8 cellular contexts compared by ENCODE assay signal in the genomic region with DNA sequence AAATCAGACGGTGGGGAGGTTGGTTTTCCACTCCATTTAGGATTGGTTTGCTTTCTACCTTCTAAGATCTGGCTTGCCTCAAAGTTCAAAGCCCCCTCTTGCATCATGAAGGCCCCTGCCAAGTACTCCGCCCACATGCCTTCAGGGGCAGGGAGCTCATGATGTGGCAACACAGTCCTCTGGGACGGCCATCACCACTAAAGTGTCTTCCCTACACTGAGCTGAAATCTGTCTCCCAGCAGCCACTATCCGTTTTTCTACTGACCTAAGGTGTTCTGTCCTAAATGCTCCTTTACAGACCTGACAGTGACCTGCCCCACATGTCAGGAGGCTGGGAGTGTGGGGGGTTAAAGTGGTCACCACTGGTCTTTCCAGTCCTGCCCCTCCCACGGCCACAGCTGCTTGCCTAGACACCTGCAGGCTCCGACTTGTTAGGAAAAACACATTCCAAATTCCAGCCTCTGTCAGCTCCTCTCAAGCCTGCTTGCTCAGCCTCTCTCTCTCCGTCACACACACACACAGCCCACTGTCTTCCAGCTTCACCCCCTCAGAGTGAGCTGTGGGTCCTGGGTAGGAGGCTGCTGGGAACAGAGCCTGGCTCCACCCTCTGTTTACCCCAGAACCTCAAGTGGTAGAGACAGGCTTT. TPM values are rescaled to one million over a fixed set of nuclear protein-coding genes. Genes with fewer than 3 reads are reported as not detected.
DNase-seq lines count a peak whose midpoint lies in the region; ATAC-seq and TF ChIP-seq lines count a peak whose summit lies in the region.

No MANE protein-coding gene starts in this region.

- H3K4me3 ChIP-seq in BLaER1 (no peak overlapping the region), endodermal cell (ENCODE audit: low read length) (no peak overlapping the region)

- H4K20me1 ChIP-seq in BLaER1 = no peaks in the 10 kb centered on the region

- peak; percentile 47 for DNase-seq in NCI-H2196 (lab: John Stamatoyannopoulos, UW; ENCODE audit: unreplicated experiment)
- DNase-seq in endodermal cell = peak; percentile 81
- DNase-seq in neural crest cell (ENCODE audit: low read depth, low spot score) = no peak
- DNase-seq in immature natural killer cell = no peak
- DNase-seq in iPS-NIHi7 (ENCODE audit: extremely low spot score) = no peak
- no peak for DNase-seq in stimulated activated naive CD4-positive, alpha-beta T cell (lab: John Stamatoyannopoulos, UW)

- H3K4me1 ChIP-seq in BLaER1 (peaks cover 21% of the 10 kb centered on the region), endodermal cell (ENCODE audit: control insufficient read depth, insufficient read depth, low read length) (peaks cover 24% of the 10 kb centered on the region)

- H3K4me1 Mint-ChIP-seq in endodermal cell = peaks cover 64% of the 10 kb centered on the region
- peaks cover 66% of the 10 kb centered on the region for H3K4me1 Mint-ChIP-seq in neural crest cell
- no peaks in the 10 kb centered on the region for H3K4me1 Mint-ChIP-seq in immature natural killer cell

- no peaks in the 10 kb centered on the region for H3K27me3 Mint-ChIP-seq in endodermal cell (ENCODE audit: insufficient read depth)
- no peaks in the 10 kb centered on the region for H3K27me3 Mint-ChIP-seq in neural crest cell (ENCODE audit: low read depth)
- peaks cover 0 to 4% (median 2%) of the 10 kb centered on the region in 3 donors for H3K27me3 Mint-ChIP-seq in immature natural killer cell (ENCODE audit: low read depth in 3 of 3)

- H3K9ac ChIP-seq in BLaER1 (0 out of 2 replicates have a peak overlapping the region, but pooled peaks have one; percentile 45), endodermal cell (ENCODE audit: extremely low read depth, low read length, poor library complexity, severe bottlenecking) (no peak overlapping the region)

- peak overlapping the region; percentile 37; the same call in 1 of the 2 replicates for H3K4me2 ChIP-seq in BLaER1

- H3K4me3 Mint-ChIP-seq in endodermal cell (no peak overlapping the region), neural crest cell (no peak overlapping the region), immature natural killer cell (no peak overlapping the region)

- H3K27ac ChIP-seq in BLaER1 = 0 out of 2 replicates have a peak overlapping the region, but pooled peaks have one; percentile 6
- H3K27ac ChIP-seq in endodermal cell (ENCODE audit: low read depth, low read length) = no peak overlapping the region

- H3K9me3 ChIP-seq in BLaER1 = no peaks in the 10 kb centered on the region
- no peaks in the 10 kb centered on the region for H3K9me3 ChIP-seq in endodermal cell (ENCODE audit: control insufficient read depth, low read length)

- H3K9me3 Mint-ChIP-seq in endodermal cell (no peaks in the 10 kb centered on the region), neural crest cell (no peaks in the 10 kb centered on the region), immature natural killer cell (no peaks in the 10 kb centered on the region)

- 56 to 73% methylated on average over 4 to 7 of the region's 7 CpGs for WGBS in endodermal cell (ENCODE audit: insufficient coverage in 1 of 2, insufficient read length in 1 of 2), 2 experiments

- no peaks in the 10 kb centered on the region for H3K36me3 ChIP-seq in BLaER1
- H3K36me3 ChIP-seq in endodermal cell (ENCODE audit: control insufficient read depth, insufficient read depth, low read length) = peaks cover 41% of the 10 kb centered on the region

- peak overlapping the region; percentile 84 for H3K27ac Mint-ChIP-seq in endodermal cell
- H3K27ac Mint-ChIP-seq in neural crest cell (ENCODE audit: unreplicated experiment) = peak overlapping the region; percentile 68
- no peak overlapping the region for H3K27ac Mint-ChIP-seq in immature natural killer cell

- TF ChIP-seq CTCF in endodermal cell (conservative IDR thresholded peaks at IDR 0.05) = no peak
- no peak for TF ChIP-seq CTCF in neural crest cell (conservative IDR thresholded peaks at IDR 0.05)

- no peak for ATAC-seq in HG03432 (IDR thresholded peaks at IDR 0.05; ENCODE audit: unreplicated experiment)

- H3K36me3 Mint-ChIP-seq in endodermal cell (ENCODE audit: low read depth) (peaks cover 8% of the 10 kb centered on the region), neural crest cell (ENCODE audit: low read depth) (no peaks in the 10 kb centered on the region), immature natural killer cell (no peaks in the 10 kb centered on the region)

- no peaks in the 10 kb centered on the region for H3K27me3 ChIP-seq in BLaER1
- H3K27me3 ChIP-seq in endodermal cell (ENCODE audit: control insufficient read depth, insufficient read depth, low read length, poor library complexity, severe bottlenecking) = no peaks in the 10 kb centered on the region

RNA-seq across cellular contexts. Expression of a gene that starts 44.9 kb away (rescaled TPM):
- total RNA-seq in endodermal cell (10 to 100 TPM; 28.1 to 38.1 TPM), neural crest cell (4.6 and 4.8 TPM in 2 replicates)
- polyA plus RNA-seq in endodermal cell (2013, experiment 1 of 2) = 10.8 TPM
- polyA plus RNA-seq in endodermal cell (2013, experiment 2 of 2) = 12.5 TPM
- under 1 TPM; 0.39 to 0.70 (median 0.57) TPM for polyA plus RNA-seq in immature natural killer cell

Comparison
In these comparisons a context has a peak if more than half of its experiments do, and no peak if none do; other contexts are left out.
1. DNase-seq: peak in NCI-H2196 (single experiment) and endodermal cell (single experiment); none in neural crest cell (single experiment), immature natural killer cell (0 of 3), iPS-NIHi7 (single experiment) and stimulated activated naive CD4-positive, alpha-beta T cell (0 of 6).
2. H3K27ac Mint-ChIP-seq: peak in endodermal cell (single experiment) and neural crest cell (single experiment); none in immature natural killer cell (0 of 6).